In the genomic region with DNA sequence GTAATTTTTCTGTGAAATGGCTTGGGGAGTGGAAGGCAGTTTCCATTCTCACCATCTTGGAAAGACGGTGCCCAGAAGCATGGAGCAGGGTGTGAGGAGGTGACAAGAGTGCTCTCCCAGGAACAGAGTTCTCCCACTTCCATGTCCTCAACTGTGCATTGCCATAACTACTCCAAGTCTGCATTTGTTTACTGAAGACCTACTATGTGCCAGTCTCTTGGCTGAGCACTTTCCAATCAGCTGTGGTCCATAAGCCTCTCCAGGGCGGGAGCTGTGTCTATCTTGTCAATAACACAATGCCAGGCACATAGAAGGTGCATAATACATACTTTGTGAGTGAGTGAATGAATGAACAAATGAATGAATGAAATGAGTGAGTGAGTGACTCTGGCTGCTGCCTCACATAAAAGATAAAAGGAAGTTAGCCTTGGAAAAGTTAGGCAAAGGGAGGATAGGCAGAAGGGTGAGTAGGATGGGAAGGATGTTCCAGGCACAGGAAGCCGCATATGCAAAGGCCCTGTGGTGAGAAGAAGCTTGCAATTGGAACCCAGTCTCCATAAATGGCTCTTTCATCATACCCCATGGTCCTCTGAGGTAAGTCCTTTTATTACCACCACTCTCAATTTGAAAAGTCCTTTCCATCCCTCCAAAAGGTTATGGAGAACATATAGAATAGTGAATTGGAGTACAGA, we compare ENCODE assay signal across 20 cellular contexts.
"Had no signal": no experiment of that assay in that cellular context is flagged by ENCODE, and none has a peak within 500 bp of the region (broad histone marks: within the 10 kb centered on the region; RNA-seq: fewer than 3 reads in every experiment).

No MANE protein-coding gene starts in this region.

- H3K9me3 ChIP-seq: SJSA1 had no signal

- H3K9ac ChIP-seq: KMS-11 had no signal

- H3K27ac ChIP-seq: KMS-11, SJSA1, SK-N-MC had no signal

- DNase-seq: IMR-90, Kasumi-1, NCI-H1092, NCI-H1436, NCI-H187, NCI-H2029, NCI-H2081 treated with DMSO at 0.1 percent for 48 hours, NCI-H2171, NCI-H226, NCI-H446, NCI-H510A, NCI-H524 treated with DMSO at 0.1 percent for 48 hours, NCI-H774, Right ventricle myocardium superior, RPMI8226, SIG-M5 had no signal

- FAIRE-seq: RCC 7860 had no signal

- H3K4me2 ChIP-seq: KMS-11 had no signal

- H3K36me3 ChIP-seq: SJSA1 had no signal

- H3K4me3 ChIP-seq: SJSA1, SK-N-MC had no signal

- H3K4me1 ChIP-seq: SJSA1 had no signal

- H3K27me3 ChIP-seq: SJSA1 had no signal
